ENCODE assay signal across 21 cellular contexts in the genomic region with DNA sequence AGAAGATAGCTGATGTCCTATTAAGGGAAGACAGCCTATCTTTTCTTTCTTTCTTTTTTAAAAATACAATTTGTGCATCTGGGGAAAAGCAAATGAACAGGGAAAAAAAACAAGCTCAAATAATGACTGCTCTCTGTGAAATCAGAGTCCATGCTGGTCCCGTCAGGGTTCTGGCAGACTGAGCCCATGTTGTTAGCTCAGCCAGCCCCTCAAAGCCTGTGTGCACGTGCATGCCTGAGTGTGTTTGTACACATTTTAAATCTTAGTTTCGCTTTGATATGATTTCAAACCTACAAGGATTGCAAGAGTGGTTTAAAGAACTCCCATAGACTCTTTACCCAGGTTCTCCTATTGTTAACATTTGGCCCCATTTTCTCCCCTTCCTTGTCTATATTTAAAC.
A peak's percentile ranks its signal among the peaks of the same experiment; 100 is the strongest.
DNase-seq lines count a peak whose midpoint lies in the region; ATAC-seq and TF ChIP-seq lines count a peak whose summit lies in the region.
"Had no signal": no experiment of that assay in that cellular context is flagged by ENCODE, and none has a peak within 500 bp of the region (broad histone marks: within the 10 kb centered on the region; RNA-seq: fewer than 3 reads in every experiment).

No MANE protein-coding gene starts in this region.

- H3K4ac ChIP-seq in mesenchymal stem cell (ENCODE audit: low read depth in 1 of 2, low read length in 2 of 2), result no peak overlapping the region

- no peak overlapping the region for H2BK5ac ChIP-seq in mesenchymal stem cell (ENCODE audit: low read depth, low read length, poor library complexity, severe bottlenecking)

- H3K36me3 Mint-ChIP-seq in brain, result no peaks in the 10 kb centered on the region

- ATAC-seq in DND-41 (ENCODE audit: insufficient read depth, low read depth) (no peak), GM21723 (IDR thresholded peaks at IDR 0.05; ENCODE audit: unreplicated experiment) (no peak), GM18870 (IDR thresholded peaks at IDR 0.05; ENCODE audit: unreplicated experiment) (no peak)
- ATAC-seq: HCT116, HepG2, K562 had no signal

- H3K23ac ChIP-seq in mesenchymal stem cell (ENCODE audit: low read length in 2 of 2), result no peak overlapping the region

- H3K9me3 Mint-ChIP-seq in brain, result no peaks in the 10 kb centered on the region

- peak overlapping the region in 1 of 5 experiments; percentile 25 for H3K4me3 Mint-ChIP-seq in brain

- 56% methylated on average over 3 of the region's 3 CpGs for WGBS in mesenchymal stem cell

- no peak overlapping the region for H4K8ac ChIP-seq in mesenchymal stem cell (ENCODE audit: low read length)

- no peak overlapping the region for H2AK5ac ChIP-seq in mesenchymal stem cell (ENCODE audit: low read length, severe bottlenecking)

- H3K4me2 ChIP-seq in DND-41 (ENCODE audit: insufficient read depth, low read length), result no peak overlapping the region
- peak overlapping the region; percentile 37 for H3K4me2 ChIP-seq in Karpas-422 (ENCODE audit: low read depth, low read length, poor library complexity, severe bottlenecking)
- no peak overlapping the region for H3K4me2 ChIP-seq in mesenchymal stem cell (ENCODE audit: low read length, poor library complexity, severe bottlenecking)

- H3K27me3 Mint-ChIP-seq in brain, result no peaks in the 10 kb centered on the region

- H4K20me1 ChIP-seq in DND-41 (ENCODE audit: insufficient read depth, low read length) (no peaks in the 10 kb centered on the region), Karpas-422 (ENCODE audit: insufficient read depth, low read depth, low read length) (no peaks in the 10 kb centered on the region)

- peak overlapping the region in 3 of 5 experiments; percentile 3 to 89 (median 8) for H3K27ac Mint-ChIP-seq in brain

- H3K27me3 ChIP-seq in DND-41 (ENCODE audit: insufficient read depth, low read length, poor library complexity) (no peaks in the 10 kb centered on the region), Karpas-422 (ENCODE audit: low read length) (no peaks in the 10 kb centered on the region), mesenchymal stem cell (ENCODE audit: control insufficient read depth in 1 of 2, insufficient read depth in 1 of 2, low read length in 2 of 2) (peaks cover 0 to 2% of the 10 kb centered on the region in 2 experiments)
- H3K27me3 ChIP-seq: Peyer's patch had no signal

- H3K9me2 ChIP-seq in Karpas-422 (replicated peaks; ENCODE audit: insufficient read depth, low read length), result no peaks in the 10 kb centered on the region

- TF ChIP-seq CTCF in DND-41 (IDR thresholded peaks at IDR 0.05; ENCODE audit: borderline replicate concordance, extremely low read depth, low read length, poor library complexity, severe bottlenecking), result no peak
- no peak for TF ChIP-seq CTCF in brain (conservative IDR thresholded peaks at IDR 0.05)

- H3K14ac ChIP-seq in mesenchymal stem cell (ENCODE audit: low read length in 2 of 2), result no peak overlapping the region

- H3K9me3 ChIP-seq in DND-41 (ENCODE audit: insufficient read depth, low read length, severe bottlenecking) (no peaks in the 10 kb centered on the region), Karpas-422 (ENCODE audit: low read length) (no peaks in the 10 kb centered on the region), mesenchymal stem cell (ENCODE audit: control insufficient read depth, low read length) (no peaks in the 10 kb centered on the region)
- H3K9me3 ChIP-seq: Peyer's patch had no signal

- no peak overlapping the region for H3K18ac ChIP-seq in mesenchymal stem cell (ENCODE audit: low read depth in 1 of 2, low read length in 2 of 2)

- no peak overlapping the region for H3K9ac ChIP-seq in DND-41 (ENCODE audit: low read depth, low read length)
- H3K9ac ChIP-seq in Karpas-422 (ENCODE audit: low read length), result no peak overlapping the region
- H3K9ac ChIP-seq in mesenchymal stem cell (ENCODE audit: low read length), result peak overlapping the region; percentile 17

- no peak overlapping the region for H4K91ac ChIP-seq in mesenchymal stem cell (ENCODE audit: low read length)

- H3K4me1 ChIP-seq in DND-41 (ENCODE audit: insufficient read depth, low read length) (no peaks in the 10 kb centered on the region), Karpas-422 (ENCODE audit: low read length) (no peaks in the 10 kb centered on the region), mesenchymal stem cell (ENCODE audit: control insufficient read depth, insufficient read depth, low read depth, low read length) (no peaks in the 10 kb centered on the region)
- H3K4me1 ChIP-seq: Peyer's patch had no signal

- no peaks in the 10 kb centered on the region for H3K79me1 ChIP-seq in mesenchymal stem cell (replicated peaks; ENCODE audit: low read length, poor library complexity, severe bottlenecking)

- H3K4me3 ChIP-seq in DND-41 (ENCODE audit: low read depth in 1 of 2, low read length in 2 of 2) (no peak overlapping the region), Karpas-422 (ENCODE audit: low read length) (no peak overlapping the region), mesenchymal stem cell (ENCODE audit: insufficient read depth in 1 of 2, low read depth in 1 of 2, low read length in 2 of 2) (no peak overlapping the region)
- H3K4me3 ChIP-seq: K562, Peyer's patch, SK-N-MC had no signal

- no peak overlapping the region for H2BK12ac ChIP-seq in mesenchymal stem cell (ENCODE audit: low read length in 2 of 2)

- DNase-seq in DND-41 (no peak), Karpas-422 (no peak), mesenchymal stem cell (no peak), nucleus accumbens (lab: John Stamatoyannopoulos, UW) (no peak)
- DNase-seq: Calu3, DMS153, NCI-H1048, NCI-H1417, NCI-H1694 treated with DMSO at 0.1 percent for 48 hours, NCI-H2227 treated with DMSO at 0.1 percent for 48 hours, NCI-H526 treated with DMSO at 0.1 percent for 48 hours, Peyer's patch, SIG-M5, T-helper 2 cell had no signal

- H3K4me1 Mint-ChIP-seq in brain, result peaks cover 6% of the 10 kb centered on the region

- H2AFZ ChIP-seq in DND-41 (ENCODE audit: low read depth, low read length), result peak overlapping the region; percentile 25; the same call in 1 of the 2 replicates
- H2AFZ ChIP-seq in Karpas-422 (ENCODE audit: low read length), result no peak overlapping the region
- H2AFZ ChIP-seq in mesenchymal stem cell (ENCODE audit: low read depth, low read length), result no peak overlapping the region

- H3K79me2 ChIP-seq in DND-41 (ENCODE audit: insufficient read depth, low read length) (no peaks in the 10 kb centered on the region), Karpas-422 (ENCODE audit: low read length) (no peaks in the 10 kb centered on the region)

- no peak overlapping the region for H2BK120ac ChIP-seq in mesenchymal stem cell (ENCODE audit: low read depth, low read length)

- H2BK15ac ChIP-seq in mesenchymal stem cell (ENCODE audit: low read depth, poor library complexity, severe bottlenecking), result no peak overlapping the region

- H3K36me3 ChIP-seq in DND-41 (ENCODE audit: insufficient read depth, low read length) (no peaks in the 10 kb centered on the region), Karpas-422 (ENCODE audit: insufficient read depth, low read length) (no peaks in the 10 kb centered on the region), mesenchymal stem cell (ENCODE audit: control insufficient read depth in 1 of 2, insufficient read depth in 2 of 2, low read depth in 1 of 2, low read length in 2 of 2) (no peaks in the 10 kb centered on the region)
- H3K36me3 ChIP-seq: Peyer's patch had no signal

- H3K27ac ChIP-seq in DND-41 (ENCODE audit: low read length) (no peak overlapping the region), Karpas-422 (ENCODE audit: low read length) (no peak overlapping the region), mesenchymal stem cell (ENCODE audit: low read length, poor library complexity, severe bottlenecking) (no peak overlapping the region)
- H3K27ac ChIP-seq: Peyer's patch, SK-N-MC had no signal
